ENCODE assay signal across 21 cellular contexts in genomic region chr3:51374456-51374855, GRCh38.
"Had no signal": no experiment of that assay in that cellular context is flagged by ENCODE, and none has a peak within 500 bp of the region (broad histone marks: within the 10 kb centered on the region; RNA-seq: fewer than 3 reads in every experiment).

No MANE protein-coding gene starts in this region.

- H3K4me3 ChIP-seq: lung, prostate gland, right atrium auricular region, smooth muscle cell, stomach, thyroid gland, vagina had no signal

- H3K9ac ChIP-seq: parathyroid adenoma had no signal

- H3K27ac ChIP-seq: parathyroid adenoma, prostate gland, right atrium auricular region, stomach, thyroid gland, vagina had no signal

- FAIRE-seq: endometrium, frontal cortex, keratinocyte had no signal

- H3K27me3 ChIP-seq: right atrium auricular region, stomach, thyroid gland, vagina had no signal

- DNase-seq: cortex of kidney; effector memory CD8-positive, alpha-beta T cell; natural killer cell; stimulated activated CD4-positive, alpha-beta T cell treated with anti-CD3 and anti-CD28 coated beads, Interleukin-12 subunit alpha, Interleukin-12 subunit beta, amount 100 ng/mL, for 4 hours; stimulated activated CD4-positive, alpha-beta T cell treated with anti-CD3 and anti-CD28 coated beads, Interleukin-1b, Interleukin-23, amount 100 ng/mL, for 48 hours; stimulated activated CD4-positive, alpha-beta T cell treated with anti-CD3 and anti-CD28 coated beads, Interleukin-4, amount 100 ng/mL, for 1 hour; stimulated activated CD8-positive, alpha-beta memory T cell treated with anti-CD3 and anti-CD28 coated beads, Interleukin-4, amount 100 ng/mL, for 48 hours; stimulated activated naive CD4-positive, alpha-beta T cell treated with Interleukin-2 at 50 U/mL for 16 hours; stomach; thyroid gland; trophoblast cell had no signal

- H3K36me3 ChIP-seq: prostate gland, right atrium auricular region, vagina had no signal

- H3K4me1 ChIP-seq: parathyroid adenoma, prostate gland, right atrium auricular region, stomach, thyroid gland, vagina had no signal

- H3K9me3 ChIP-seq: prostate gland, right atrium auricular region, stomach, thyroid gland, vagina had no signal

- ATAC-seq: effector memory CD8-positive, alpha-beta T cell; natural killer cell; sciatic nerve had no signal
